ENCODE assay signal across 29 cellular contexts in genomic region chr11:26044389-26044788, GRCh38.
"Had no signal": no experiment of that assay in that cellular context is flagged by ENCODE, and none has a peak within 500 bp of the region (broad histone marks: within the 10 kb centered on the region; RNA-seq: fewer than 3 reads in every experiment).

No MANE protein-coding gene starts in this region.

- H3K79me2 ChIP-seq: hepatocyte had no signal

- H3K4me2 ChIP-seq: hepatocyte, smooth muscle cell had no signal

- H3K27me3 ChIP-seq: esophagus muscularis mucosa, foreskin keratinocyte, gastroesophageal sphincter, heart left ventricle, hepatocyte, ovary, suprapubic skin, transverse colon, upper lobe of right lung, vagina had no signal

- H2AFZ ChIP-seq: hepatocyte had no signal

- H3K9me3 ChIP-seq: esophagus muscularis mucosa, gastroesophageal sphincter, heart left ventricle, left ventricle myocardium inferior, lower lobe of right lung, ovary, suprapubic skin, transverse colon, upper lobe of right lung, vagina had no signal

- ATAC-seq: gastroesophageal sphincter; lower lobe of right lung; naive thymus-derived CD8-positive, alpha-beta T cell; sciatic nerve; stimulated activated naive CD8-positive, alpha-beta T cell treated with anti-CD3 and anti-CD28 coated beads, Interleukin-15, amount 100 ng/mL, for 72 hours; upper lobe of right lung had no signal

- H3K4me3 ChIP-seq: coronary artery, esophagus muscularis mucosa, gastroesophageal sphincter, heart left ventricle, hepatocyte, left ventricle myocardium inferior, lower lobe of right lung, ovary, smooth muscle cell, suprapubic skin, transverse colon, upper lobe of right lung, vagina had no signal

- H3K4me1 ChIP-seq: lower lobe of right lung, suprapubic skin, transverse colon, upper lobe of right lung, vagina had no signal

- FAIRE-seq: endothelial cell of umbilical vein had no signal

- H3K27ac ChIP-seq: coronary artery, esophagus muscularis mucosa, foreskin keratinocyte, gastroesophageal sphincter, heart left ventricle, hepatocyte, lower lobe of right lung, ovary, suprapubic skin, transverse colon, upper lobe of right lung, vagina had no signal

- H3K36me3 ChIP-seq: esophagus muscularis mucosa, gastroesophageal sphincter, heart left ventricle, left ventricle myocardium inferior, lower lobe of right lung, ovary, suprapubic skin, transverse colon, upper lobe of right lung, vagina had no signal

- DNase-seq: dermis blood vessel endothelial cell; effector memory CD4-positive, alpha-beta T cell; heart left ventricle; left cardiac atrium; left ventricle myocardium inferior; lower lobe of right lung; naive thymus-derived CD8-positive, alpha-beta T cell; nephron progenitor cell; occipital lobe; ovary; retina; stimulated activated CD4-positive, alpha-beta T cell treated with anti-CD3 and anti-CD28 coated beads, Interleukin-12 subunit alpha, Interleukin-12 subunit beta, amount 100 ng/mL, for 4 hours; stimulated activated CD4-positive, alpha-beta T cell treated with anti-CD3 and anti-CD28 coated beads, Interleukin-1b, Interleukin-23, amount 100 ng/mL, for 48 hours; stimulated activated CD4-positive, alpha-beta T cell treated with anti-CD3 and anti-CD28 coated beads, Interleukin-4, amount 100 ng/mL, for 1 hour; stimulated activated CD8-positive, alpha-beta memory T cell treated with anti-CD3 and anti-CD28 coated beads, Interleukin-4, amount 100 ng/mL, for 48 hours; stimulated activated naive CD4-positive, alpha-beta T cell; stimulated activated naive CD8-positive, alpha-beta T cell treated with anti-CD3 and anti-CD28 coated beads, Interleukin-15, amount 100 ng/mL, for 72 hours; transverse colon; upper lobe of right lung had no signal
